In genomic region chr17:64244165-64244564, GRCh38 we compare ENCODE assay signal across 26 cellular contexts. TPM values are rescaled to one million over a fixed set of nuclear protein-coding genes. Genes with fewer than 3 reads are reported as not detected.
DNase-seq lines count a peak whose midpoint lies in the region; ATAC-seq, FAIRE-seq and TF ChIP-seq lines count a peak whose summit lies in the region.
"Had no signal": no experiment of that assay in that cellular context is flagged by ENCODE, and none has a peak within 500 bp of the region (broad histone marks: within the 10 kb centered on the region; RNA-seq: fewer than 3 reads in every experiment).

No MANE protein-coding gene starts in this region.

- DNase-seq in RWPE1 (ENCODE audit: low spot score) (no peak), endothelial cell of umbilical vein (ENCODE audit: low read depth, low spot score) (no peak), mesendoderm (peak; percentile 63), aorta (no peak), erythroblast (lab: John Stamatoyannopoulos, UW) (no peak), NCI-H2227 treated with DMSO at 0.1 percent for 48 hours (lab: John Stamatoyannopoulos, UW) (no peak)
- DNase-seq: activated B cell treated with CpG ODN at 0.5 μM for 24 hours; activated CD4-positive, alpha-beta memory T cell treated with anti-CD3 and anti-CD28 coated beads, Interleukin-2, amount 10 ng/mL, durations not matched to agents 7 days and 5 days; activated naive CD4-positive, alpha-beta T cell treated with anti-CD3 and anti-CD28 coated beads for 36 hours; colonic mucosa; endodermal cell; Kasumi-1; kidney glomerular epithelial cell; NCI-H1048; NCI-H2081; NCI-H446 treated with DMSO at 0.1 percent for 48 hours; NK-92 treated with Interleukin-12 subunit alpha and Interleukin-12 subunit beta, amount 100 ng/mL, for 24 hours; Peyer's patch; stimulated activated CD4-positive, alpha-beta T cell treated with anti-CD3 and anti-CD28 coated beads, Interleukin-4, amount 100 ng/mL, for 4 hours; stimulated activated naive CD8-positive, alpha-beta T cell treated with anti-CD3 and anti-CD28 coated beads, Interleukin-15, amount 100 ng/mL, for 72 hours; T-helper 9 cell; transverse colon had no signal

- H3K4me2 ChIP-seq in endothelial cell of umbilical vein (ENCODE audit: insufficient read depth, low read length) = no peak overlapping the region
- no peak overlapping the region for H3K4me2 ChIP-seq in mesendoderm (ENCODE audit: low read length)

- no peak overlapping the region for H2BK15ac ChIP-seq in mesendoderm (replicated peaks; ENCODE audit: low read depth)

- no peaks in the 10 kb centered on the region for H3K9me1 ChIP-seq in endothelial cell of umbilical vein (replicated peaks; ENCODE audit: control insufficient read depth, extremely low read depth, insufficient read depth, low read length)

- H3K36me3 ChIP-seq in endothelial cell of umbilical vein (ENCODE audit: control insufficient read depth in 2 of 2, extremely low read depth in 1 of 2, insufficient read depth in 2 of 2, low read length in 2 of 2) (no peaks in the 10 kb centered on the region), mesendoderm (ENCODE audit: control insufficient read depth, insufficient read depth, low read length) (no peaks in the 10 kb centered on the region), aorta (ENCODE audit: control insufficient read depth in 1 of 2, insufficient read depth in 2 of 2, low read length in 1 of 2) (no peaks in the 10 kb centered on the region)
- H3K36me3 ChIP-seq: colonic mucosa, Peyer's patch, transverse colon had no signal

- H3K4me3 ChIP-seq in endothelial cell of umbilical vein (replicated peaks in 1 of 3; ENCODE audit: insufficient read depth in 1 of 3, low read depth in 1 of 3, low read length in 3 of 3) (no peak overlapping the region), mesendoderm (ENCODE audit: low read length) (no peak overlapping the region), aorta (ENCODE audit: low read length in 2 of 2) (no peak overlapping the region)
- H3K4me3 ChIP-seq: colonic mucosa, Peyer's patch, SK-N-MC, transverse colon had no signal

- H3K4me1 ChIP-seq in endothelial cell of umbilical vein (ENCODE audit: control insufficient read depth, extremely low read depth, insufficient read depth, low read length) (peaks cover 6% of the 10 kb centered on the region), mesendoderm (ENCODE audit: control insufficient read depth, low read depth, low read length) (peaks cover 10% of the 10 kb centered on the region), aorta (ENCODE audit: control insufficient read depth in 1 of 2, insufficient read depth in 2 of 2, low read length in 2 of 2) (peaks cover 0 to 7% of the 10 kb centered on the region in 2 donors)
- H3K4me1 ChIP-seq: colonic mucosa had no signal

- intact Hi-C loops in endothelial cell of umbilical vein (cut with micrococcal nuclease) (no loop called here), aorta (cut with DNase I) (no loop called here)

- H3K27me3 ChIP-seq in endothelial cell of umbilical vein (ENCODE audit: control insufficient read depth in 2 of 2, insufficient read depth in 2 of 2, low read length in 2 of 2) (no peaks in the 10 kb centered on the region), mesendoderm (ENCODE audit: insufficient read depth, low read length, poor library complexity) (no peaks in the 10 kb centered on the region), aorta (ENCODE audit: control insufficient read depth in 1 of 2, insufficient read depth in 2 of 2, low read length in 1 of 2) (no peaks in the 10 kb centered on the region)
- H3K27me3 ChIP-seq: colonic mucosa, Peyer's patch, transverse colon had no signal

- BruUV-seq in endothelial cell of umbilical vein (replicated peaks; lab: Mats Ljungman, UMichigan) = no TSS peak

- no peaks in the 10 kb centered on the region for H4K20me1 ChIP-seq in endothelial cell of umbilical vein (replicated peaks; ENCODE audit: control insufficient read depth, extremely low read depth, insufficient read depth, low read length)

- H3K27ac ChIP-seq in RWPE1 (peak overlapping the region; percentile 15; the same call in 1 of the 2 replicates), endothelial cell of umbilical vein (ENCODE audit: insufficient read depth, low read depth, low read length) (no peak overlapping the region), mesendoderm (ENCODE audit: low read depth, low read length) (no peak overlapping the region), aorta (ENCODE audit: low read depth in 1 of 2, low read length in 2 of 2) (peak overlapping the region; percentile 65 to 75)
- H3K27ac ChIP-seq: colonic mucosa, Peyer's patch, SK-N-MC, transverse colon had no signal

- H4K8ac ChIP-seq in mesendoderm (ENCODE audit: low read depth, low read length) = no peak overlapping the region

- peaks cover 1% of the 10 kb centered on the region for H3K79me1 ChIP-seq in mesendoderm (ENCODE audit: low read length)

- FAIRE-seq in endothelial cell of umbilical vein (lab: Jason Lieb, UNC) = peak; percentile 18
- FAIRE-seq: H54, HTR-8/SVneo had no signal

- dilution Hi-C loops in endothelial cell of umbilical vein (cut with MboI; ENCODE audit: extremely low pct_ligation_motif_present, low sequenced_read_pairs) = no loop called here

- H2AFZ ChIP-seq in endothelial cell of umbilical vein (ENCODE audit: low read depth, low read length) = no peak overlapping the region

- POLR2A ChIA-PET in RWPE1 (lab: Yijun Ruan, JAX; ENCODE audit: low non-redundant PET) = no interaction called here
- POLR2A ChIA-PET in endothelial cell of umbilical vein (lab: Charles Lee) = no interaction called here

- no peak overlapping the region for H3K56ac ChIP-seq in mesendoderm (ENCODE audit: low read length)

- no peak overlapping the region for H3K4ac ChIP-seq in mesendoderm (ENCODE audit: low read depth, low read length)

- no peak overlapping the region for H4K5ac ChIP-seq in mesendoderm (ENCODE audit: low read length)

- H3K9me3 ChIP-seq in endothelial cell of umbilical vein (replicated peaks; ENCODE audit: control insufficient read depth, insufficient read depth, low read length) = no peaks in the 10 kb centered on the region
- no peaks in the 10 kb centered on the region for H3K9me3 ChIP-seq in aorta (ENCODE audit: control insufficient read depth, low read length)
- H3K9me3 ChIP-seq: colonic mucosa, Peyer's patch, transverse colon had no signal

- H2AK5ac ChIP-seq in mesendoderm (ENCODE audit: low read length) = no peak overlapping the region

- H3K79me2 ChIP-seq in endothelial cell of umbilical vein (ENCODE audit: control insufficient read depth, insufficient read depth, low read length) (peaks cover 2% of the 10 kb centered on the region), mesendoderm (ENCODE audit: control insufficient read depth, insufficient read depth, low read length) (no peaks in the 10 kb centered on the region)

- TF ChIP-seq POLR2A in endothelial cell of umbilical vein (IDR thresholded peaks at IDR 0.05; ENCODE audit: low read depth, low read length) (no peak), erythroblast (IDR thresholded peaks at IDR 0.05; ENCODE audit: low read length) (no peak)

- ATAC-seq in aorta (ENCODE audit: low FRiP score) = no peak
- no peak for ATAC-seq in HG03460 (IDR thresholded peaks at IDR 0.05; ENCODE audit: unreplicated experiment)
- ATAC-seq: stimulated activated naive CD8-positive, alpha-beta T cell treated with anti-CD3 and anti-CD28 coated beads, Interleukin-15, amount 100 ng/mL, for 72 hours had no signal

- H2BK5ac ChIP-seq in mesendoderm (ENCODE audit: low read length) = no peak overlapping the region

- CTCF ChIA-PET in RWPE1 (lab: Yijun Ruan, JAX) (no interaction called here), endothelial cell of umbilical vein (lab: Charles Lee) (no interaction called here)

- H3K23ac ChIP-seq in mesendoderm (ENCODE audit: low read length) = no peak overlapping the region

- no peak overlapping the region for H3K18ac ChIP-seq in mesendoderm (ENCODE audit: low read length)

- no peak for TF ChIP-seq CTCF in RWPE1 (conservative IDR thresholded peaks at IDR 0.05; ENCODE audit: low read depth)
- no peak for TF ChIP-seq CTCF in endothelial cell of umbilical vein (IDR thresholded peaks at IDR 0.05; ENCODE audit: extremely low read depth in 1 of 2, insufficient read depth in 1 of 2, low read depth in 1 of 2, low read length in 2 of 2)

- no CpG with 5 or more reads among the region's 5 CpGs for WGBS in mesendoderm (ENCODE audit: extremely low coverage, insufficient coverage, low lambda C conversion rate)
- WGBS in aorta, 2 donors = 10 to 17% methylated on average over 5 of the region's 5 CpGs

- H3K9ac ChIP-seq in endothelial cell of umbilical vein (replicated peaks; ENCODE audit: extremely low read depth, insufficient read depth, low read length) (no peak overlapping the region), mesendoderm (ENCODE audit: low read length) (no peak overlapping the region)

- no peak overlapping the region for H2BK120ac ChIP-seq in mesendoderm (ENCODE audit: low read depth, low read length)

TF ChIP-seq in endothelial cell of umbilical vein, 7 proteins besides CTCF, POLR2A, EP300 and RAD21:
- no peak for TF ChIP-seq EZH2 (IDR thresholded peaks at IDR 0.05; ENCODE audit: borderline replicate concordance, low read depth, low read length, severe bottlenecking)
- TF ChIP-seq GATA2 (IDR thresholded peaks at IDR 0.05; ENCODE audit: insufficient read depth, insufficient read length, low read depth, low read length) = no peak
- no peak for TF ChIP-seq JUN (IDR thresholded peaks at IDR 0.05; ENCODE audit: borderline replicate concordance, insufficient read depth, insufficient read length, low read depth)
- TF ChIP-seq, protein P1, sequence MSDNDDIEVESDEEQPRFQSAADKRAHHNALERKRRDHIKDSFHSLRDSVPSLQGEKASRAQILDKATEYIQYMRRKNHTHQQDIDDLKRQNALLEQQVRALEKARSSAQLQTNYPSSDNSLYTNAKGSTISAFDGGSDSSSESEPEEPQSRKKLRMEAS (IDR thresholded peaks at IDR 0.05; ENCODE audit: insufficient read depth, insufficient read length) = no peak
- TF ChIP-seq POLR2AphosphoS5 (IDR thresholded peaks at IDR 0.05; ENCODE audit: insufficient read depth, low read depth, low read length) = no peak
- no peak for TF ChIP-seq FOS (IDR thresholded peaks at IDR 0.05; ENCODE audit: borderline replicate concordance, insufficient read depth, low read length)
- TF ChIP-seq MYC (IDR thresholded peaks at IDR 0.05; ENCODE audit: low read depth, low read length) = no peak
TF ChIP-seq in endothelial cell of umbilical vein: peak in this region for 0.

RNA-seq across cellular contexts. Expression of gene TEX2, which starts 18.9 kb away (rescaled TPM):
- 21.7 and 25.8 TPM in 2 replicates for total RNA-seq in endothelial cell of umbilical vein
- polyA plus RNA-seq in endothelial cell of umbilical vein = 12.5 and 13.3 TPM in 2 replicates
- 14.5 and 15.7 TPM in 2 replicates for polyA plus RNA-seq in endothelial cell of umbilical vein (2011; cell fraction: cytosol; rRNA removed)
- 19.2 and 20.3 TPM in 2 replicates for polyA plus RNA-seq in endothelial cell of umbilical vein (2011; cell fraction: nucleus; rRNA removed)
- 17.4 and 20.3 TPM in 2 replicates for polyA plus RNA-seq in endothelial cell of umbilical vein (2012)
- polyA minus RNA-seq in endothelial cell of umbilical vein = 27.3 and 32.4 TPM in 2 replicates
- polyA minus RNA-seq in endothelial cell of umbilical vein (2011; cell fraction: cytosol; rRNA and poly(A)+ RNA removed) = 14.3 TPM
- polyA minus RNA-seq in endothelial cell of umbilical vein (2011; cell fraction: nucleus; rRNA and poly(A)+ RNA removed) = 15.1 and 20.7 TPM in 2 replicates
- 8.1 TPM for polyA plus RNA-seq in mesendoderm (2013, experiment 1 of 2)
- polyA plus RNA-seq in mesendoderm (2013, experiment 2 of 2) = 8.0 TPM
- total RNA-seq in aorta = 10 to 100 TPM; 26.6 to 29.4 TPM
- 10 to 100 TPM; 10.9 to 21.8 TPM for polyA plus RNA-seq in aorta

Comparison
In these comparisons a context has a peak if more than half of its experiments do, and no peak if none do; other contexts are left out.
1. H3K27ac ChIP-seq: peak in RWPE1 (single experiment) and aorta (2 of 2); none in endothelial cell of umbilical vein (single experiment) and mesendoderm (single experiment).